ENCODE assay signal across 25 cellular contexts in the genomic region with DNA sequence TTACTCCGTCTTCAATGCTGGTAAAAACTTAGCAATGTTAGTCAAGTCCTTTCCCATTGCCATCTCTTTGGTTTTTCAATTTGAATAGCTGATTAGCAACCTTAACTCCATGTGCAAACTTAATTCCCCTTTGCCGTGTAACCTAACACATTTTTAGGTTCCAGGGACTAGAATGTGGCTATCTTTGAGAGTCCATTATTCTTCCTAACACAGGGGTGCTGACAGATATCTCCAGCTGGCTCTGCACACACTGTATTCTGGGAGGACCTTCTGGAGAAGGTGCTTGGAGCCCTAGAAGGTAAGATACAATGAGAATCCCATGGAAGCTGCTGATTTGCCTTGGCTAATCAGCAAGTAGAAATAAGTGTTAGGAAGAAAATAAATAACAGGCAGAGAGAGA.
"Had no signal": no experiment of that assay in that cellular context is flagged by ENCODE, and none has a peak within 500 bp of the region (broad histone marks: within the 10 kb centered on the region; RNA-seq: fewer than 3 reads in every experiment).

No MANE protein-coding gene starts in this region.

- H3K27ac Mint-ChIP-seq: effector memory CD8-positive, alpha-beta T cell; endodermal cell; mesothelial cell of epicardium; naive B cell had no signal

- H3K27ac ChIP-seq: coronary artery, epithelial cell of prostate, esophagus squamous epithelium, gastrocnemius medialis, heart right ventricle, left lung, lower lobe of right lung had no signal

- ATAC-seq: effector memory CD8-positive, alpha-beta T cell; esophagus mucosa; gastrocnemius medialis; heart right ventricle; left cardiac atrium; left lung; left ventricle myocardium superior; lower lobe of right lung; mucosa of descending colon had no signal

- H3K27me3 ChIP-seq: esophagus squamous epithelium, gastrocnemius medialis, heart right ventricle, left lung had no signal

- H3K4me3 ChIP-seq: coronary artery, esophagus squamous epithelium, gastrocnemius medialis, heart right ventricle, left lung, lower lobe of right lung, mucosa of descending colon had no signal

- H3K9me3 Mint-ChIP-seq: effector memory CD8-positive, alpha-beta T cell; endodermal cell; mesothelial cell of epicardium; naive B cell had no signal

- H3K36me3 ChIP-seq: esophagus squamous epithelium, gastrocnemius medialis, heart right ventricle, left lung, lower lobe of right lung had no signal

- H3K4me1 ChIP-seq: gastrocnemius medialis had no signal

- DNase-seq: dermis blood vessel endothelial cell; effector CD8-positive, alpha-beta T cell; effector memory CD8-positive, alpha-beta T cell; endodermal cell; erythroblast; esophagus squamous epithelium; foreskin fibroblast; gastrocnemius medialis; glutamatergic neuron; heart right ventricle; left cardiac atrium; left lung; left ventricle myocardium superior; lower lobe of right lung; mesenchymal stem cell; mucosa of descending colon; naive B cell had no signal

- H3K36me3 Mint-ChIP-seq: mesothelial cell of epicardium, naive B cell had no signal

- FAIRE-seq: colon, endometrium, islet of Langerhans, keratinocyte had no signal

- H3K4me3 Mint-ChIP-seq: effector memory CD8-positive, alpha-beta T cell; endodermal cell; mesothelial cell of epicardium; naive B cell had no signal

- H3K9me3 ChIP-seq: esophagus squamous epithelium, gastrocnemius medialis, heart right ventricle, left lung, lower lobe of right lung, mucosa of descending colon had no signal
